ENCODE assay signal across 28 cellular contexts in the genomic region with DNA sequence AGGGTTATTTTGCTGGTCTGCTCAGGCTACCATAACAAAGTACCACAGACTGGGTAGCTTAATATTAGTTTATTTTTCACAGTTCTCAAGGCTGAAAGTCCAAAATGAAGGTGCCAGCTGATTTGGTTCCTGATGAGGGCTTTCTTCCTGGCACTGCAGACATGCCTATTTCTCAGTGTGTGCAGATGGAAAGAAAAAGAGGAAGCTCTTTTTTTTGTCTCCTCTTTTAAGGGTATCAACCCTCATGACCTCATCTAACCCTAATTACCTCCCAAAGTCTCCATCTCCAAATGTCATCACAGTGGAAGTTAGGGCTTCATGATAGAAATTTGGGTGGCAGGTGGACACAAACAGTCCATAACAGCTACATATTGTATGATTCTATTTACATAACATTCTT. TPM values are rescaled to one million over a fixed set of nuclear protein-coding genes. Genes with fewer than 3 reads are reported as not detected.
DNase-seq lines count a peak whose midpoint lies in the region; ATAC-seq, FAIRE-seq and TF ChIP-seq lines count a peak whose summit lies in the region.
"Had no signal": no experiment of that assay in that cellular context is flagged by ENCODE, and none has a peak within 500 bp of the region (broad histone marks: within the 10 kb centered on the region; RNA-seq: fewer than 3 reads in every experiment).

No MANE protein-coding gene starts in this region.

- intact Hi-C loops in CD14-positive monocyte (cut with micrococcal nuclease) = loop anchor here in 1 of 2 donors (10.0 kb wide), 1 partner anchor 108 kb away; no protein-coding TSS in a partner anchor
- intact Hi-C loops in pancreas (cut with DNase I) = no loop called here
- intact Hi-C loops in gastrocnemius medialis (cut with DNase I; ENCODE audit: low total_unique reads) = no loop called here

- ATAC-seq in pancreas (no peak), gastrocnemius medialis (no peak)
- ATAC-seq: Right ventricle myocardium inferior had no signal

- H3K4me3 ChIP-seq in pancreas = no peak overlapping the region
- H3K4me3 ChIP-seq in gastrocnemius medialis = no peak overlapping the region
- H3K4me3 ChIP-seq: PC-9 had no signal

- DNase-seq in CD14-positive monocyte (ENCODE audit: low spot score) (no peak), KBM-7 (peak; percentile 66), MV-4-11 (lab: John Stamatoyannopoulos, UW) (peak; percentile 73), SKM-1 treated with dmso at 0.1 percent for 144 hours (lab: John Stamatoyannopoulos, UW; ENCODE audit: unreplicated experiment) (peak; percentile 60), pancreas (no peak), T-helper 2 cell (no peak), gastrocnemius medialis (no peak)
- no peak for DNase-seq in activated CD4-positive, alpha-beta T cell treated with anti-CD3 and anti-CD28 coated beads for 4 hours
- DNase-seq: Caco-2; CD4-positive, CD25-positive, alpha-beta regulatory T cell; DMS 273 treated with DMSO at 0.1 percent for 48 hours; DMS79; EL; GDM1; HCEC 1CT; NCI-H1048; NCI-H1417; NCI-H1694; NCI-H2029 treated with DMSO at 0.1 percent for 48 hours; NCI-H446 treated with DMSO at 0.1 percent for 48 hours; NCI-H526; PC-9; SW 1271 had no signal

- H3K27me3 ChIP-seq in pancreas (no peaks in the 10 kb centered on the region), gastrocnemius medialis (no peaks in the 10 kb centered on the region)

- no peaks in the 10 kb centered on the region for H3K9me3 Mint-ChIP-seq in CD14-positive monocyte
- H3K9me3 Mint-ChIP-seq: T-helper 1 cell treated with Interleukin-12 subunit alpha and Interleukin-12 subunit beta and Interleukin-4 antibody, amounts not matched to agents 30 μg/mL and 1 μg/mL, for 36 hours had no signal

- H3K36me3 ChIP-seq in pancreas (peaks cover 0 to 10% (median 0%) of the 10 kb centered on the region in 3 donors), gastrocnemius medialis (peaks cover 0 to 20% of the 10 kb centered on the region in 2 donors)

- TF ChIP-seq CTCF in CD14-positive monocyte (IDR thresholded peaks at IDR 0.05) = no peak
- no peak for TF ChIP-seq CTCF in pancreas (IDR thresholded peaks at IDR 0.05)
- no peak for TF ChIP-seq CTCF in gastrocnemius medialis (IDR thresholded peaks at IDR 0.05 in 4 of 5, conservative IDR thresholded peaks at IDR 0.05 in 1 of 5)

- in situ Hi-C loops in KBM-7 (cut with MboI; ENCODE audit: low pct_unique_long_range_greater_than_20kb, low sequenced_read_pairs) = no loop called here
- in situ Hi-C loops in gastrocnemius medialis (cut with MboI; ENCODE audit: low sequenced_read_pairs in 4 of 4) = no loop called here

- H3K9me3 ChIP-seq in pancreas (no peaks in the 10 kb centered on the region), gastrocnemius medialis (no peaks in the 10 kb centered on the region)
- H3K9me3 ChIP-seq: Caco-2 had no signal

- H3K27ac ChIP-seq in pancreas = no peak overlapping the region
- peak overlapping the region in 1 of 4 donors; percentile 20 for H3K27ac ChIP-seq in gastrocnemius medialis
- H3K27ac ChIP-seq: KMS-11, PC-9 had no signal

- H3K4me1 Mint-ChIP-seq in CD14-positive monocyte = peaks cover 79% of the 10 kb centered on the region

- H3K27me3 Mint-ChIP-seq in CD14-positive monocyte (ENCODE audit: low read depth in 3 of 3) = peaks cover 0 to 2% (median 2%) of the 10 kb centered on the region in 3 donors
- H3K27me3 Mint-ChIP-seq: CD4-positive, CD25-positive, alpha-beta regulatory T cell had no signal

- H3K4me1 ChIP-seq in pancreas = peaks cover 0 to 5% (median 0%) of the 10 kb centered on the region in 3 donors
- H3K4me1 ChIP-seq in gastrocnemius medialis = peaks cover 54 to 57% of the 10 kb centered on the region in 2 donors
- H3K4me1 ChIP-seq: Caco-2 had no signal

- no peak overlapping the region for H3K4me3 Mint-ChIP-seq in CD14-positive monocyte
- H3K4me3 Mint-ChIP-seq: CD4-positive, CD25-positive, alpha-beta regulatory T cell; T-helper 1 cell treated with Interleukin-12 subunit alpha and Interleukin-12 subunit beta and Interleukin-4 antibody, amounts not matched to agents 30 μg/mL and 1 μg/mL, for 36 hours had no signal

- FAIRE-seq in pancreas (lab: Jason Lieb, UNC) = no peak
- FAIRE-seq: GM12891, H1 had no signal

- peaks cover 42 to 45% of the 10 kb centered on the region in 2 donors for H3K36me3 Mint-ChIP-seq in CD14-positive monocyte

- TF ChIP-seq POLR2A in gastrocnemius medialis (IDR thresholded peaks at IDR 0.05) = no peak

- H3K27ac Mint-ChIP-seq in CD14-positive monocyte = peak overlapping the region in 4 of 7 donors; percentile 43 to 75 (median 58)
- H3K27ac Mint-ChIP-seq: CD4-positive, CD25-positive, alpha-beta regulatory T cell; T-helper 1 cell treated with Interleukin-12 subunit alpha and Interleukin-12 subunit beta and Interleukin-4 antibody, amounts not matched to agents 30 μg/mL and 1 μg/mL, for 36 hours had no signal

RNA-seq across cellular contexts. Expression of a gene that starts 25.0 kb away (rescaled TPM):
- polyA plus RNA-seq in CD14-positive monocyte (1 to 10 TPM; 2.0 to 2.6 TPM), pancreas (1 to 10 TPM; 1.9 to 3.1 TPM)
- total RNA-seq in pancreas (1 to 10 TPM; 4.0 to 7.9 (median 5.9) TPM), gastrocnemius medialis (1 to 10 TPM; 4.2 to 9.5 (median 6.4) TPM)

RNA-seq across cellular contexts. Expression of a gene that starts 30.0 kb away (rescaled TPM):
- polyA plus RNA-seq in CD14-positive monocyte = 10 to 100 TPM; 23.5 to 37.3 TPM
- 10 to 100 TPM in 4 of 6 donors, 1 to 10 TPM in 2; 7.3 to 24.4 (median 12.9) TPM for total RNA-seq in pancreas
- 1 to 10 TPM; 3.5 to 4.6 TPM for polyA plus RNA-seq in pancreas
- 10 to 100 TPM; 39.1 to 51.7 (median 43.9) TPM for total RNA-seq in gastrocnemius medialis

Comparison
In these comparisons a context has a peak if more than half of its experiments do, and no peak if none do; other contexts are left out.
1. DNase-seq: peak in KBM-7 (single experiment), MV-4-11 (single experiment) and SKM-1 treated with dmso at 0.1 percent for 144 hours (single experiment); none in CD14-positive monocyte (single experiment), activated CD4-positive, alpha-beta T cell treated with anti-CD3 and anti-CD28 coated beads for 4 hours (0 of 2), pancreas (0 of 6), T-helper 2 cell (0 of 5) and gastrocnemius medialis (0 of 2).